Comparison of ENCODE assay signal across 23 cellular contexts in genomic region chr5:82355921-82356454, GRCh38.
A peak's percentile ranks its signal among the peaks of the same experiment; 100 is the strongest.
DNase-seq lines count a peak whose midpoint lies in the region; FAIRE-seq and TF ChIP-seq lines count a peak whose summit lies in the region.
"Had no signal": no experiment of that assay in that cellular context is flagged by ENCODE, and none has a peak within 500 bp of the region (broad histone marks: within the 10 kb centered on the region; RNA-seq: fewer than 3 reads in every experiment).

No MANE protein-coding gene starts in this region.

- no peak overlapping the region for H3K27ac ChIP-seq in spleen
- H3K27ac ChIP-seq: BLaER1 had no signal

- intact Hi-C loops in spleen (cut with DNase I; ENCODE audit: low total_unique reads): loop anchor here (5.0 to 10.0 kb wide), 2 partner anchors 1079 to 1206 kb away; no protein-coding TSS in a partner anchor

- no peak overlapping the region for H3K4me3 Mint-ChIP-seq in T-helper 1 cell treated with Interleukin-12 subunit alpha and Interleukin-12 subunit beta and Interleukin-4 antibody, amounts not matched to agents 30 μg/mL and 1 μg/mL, for 36 hours
- H3K4me3 Mint-ChIP-seq: naive B cell had no signal

- H3K36me3 Mint-ChIP-seq in T-helper 1 cell treated with Interleukin-12 subunit alpha and Interleukin-12 subunit beta and Interleukin-4 antibody, amounts not matched to agents 30 μg/mL and 1 μg/mL, for 36 hours (ENCODE audit: low read depth): peaks cover 9% of the 10 kb centered on the region
- H3K36me3 Mint-ChIP-seq: naive B cell had no signal

- H3K27ac Mint-ChIP-seq in T-helper 1 cell treated with Interleukin-12 subunit alpha and Interleukin-12 subunit beta and Interleukin-4 antibody, amounts not matched to agents 30 μg/mL and 1 μg/mL, for 36 hours: peak overlapping the region; percentile 16

- TF ChIP-seq CTCF in fibroblast of pulmonary artery (IDR thresholded peaks at IDR 0.05; ENCODE audit: low read length, missing control alignments) (no peak), spleen (IDR thresholded peaks at IDR 0.05 in 8 of 11, conservative IDR thresholded peaks at IDR 0.05 in 3 of 11) (no peak)

- H3K4me1 Mint-ChIP-seq in T-helper 1 cell treated with Interleukin-12 subunit alpha and Interleukin-12 subunit beta and Interleukin-4 antibody, amounts not matched to agents 30 μg/mL and 1 μg/mL, for 36 hours (ENCODE audit: low read depth): peaks cover 73% of the 10 kb centered on the region

- H3K4me1 ChIP-seq in adipocyte (ENCODE audit: control insufficient read depth, insufficient read depth, low read length) (peaks cover 52% of the 10 kb centered on the region), spleen (peaks cover 5 to 46% (median 19%) of the 10 kb centered on the region in 6 donors)

- no peaks in the 10 kb centered on the region for H3K9me3 ChIP-seq in adipocyte (ENCODE audit: control insufficient read depth, low read length)
- H3K9me3 ChIP-seq in spleen: no peaks in the 10 kb centered on the region
- H3K9me3 ChIP-seq: BLaER1, suprapubic skin had no signal

- H3K4me3 ChIP-seq in adipocyte (ENCODE audit: low read length): no peak overlapping the region
- no peak overlapping the region for H3K4me3 ChIP-seq in fibroblast of pulmonary artery (replicated peaks; ENCODE audit: low read depth, low read length)
- no peak overlapping the region for H3K4me3 ChIP-seq in spleen
- H3K4me3 ChIP-seq: BLaER1, hepatocyte, skin epidermis, suprapubic skin had no signal

- DNase-seq in T-helper 1 cell (no peak), adipocyte (ENCODE audit: low read depth) (no peak), fibroblast of pulmonary artery (ENCODE audit: low read depth) (peak; percentile 86), stromal cell of bone marrow (ENCODE audit: low read depth) (peak; percentile 71), nucleus accumbens (lab: John Stamatoyannopoulos, UW) (no peak), H54 (ENCODE audit: insufficient read length, low spot score) (no peak), spleen (no peak)
- DNase-seq: activated CD4-positive, alpha-beta T cell treated with anti-CD3 and anti-CD28 coated beads for 4 hours; activated CD8-positive, alpha-beta memory T cell treated with anti-CD3 and anti-CD28 coated beads, Interleukin-2, amount 50 U/mL, for 48 hours; activated naive CD4-positive, alpha-beta T cell; cortex of kidney; naive B cell; NCI-H1417 treated with DMSO at 0.1 percent for 48 hours; NCI-H82; stimulated activated CD4-positive, alpha-beta T cell treated with anti-CD3 and anti-CD28 coated beads, Interleukin-4, amount 100 ng/mL, for 24 hours had no signal

- no peaks in the 10 kb centered on the region for H3K27me3 Mint-ChIP-seq in T-helper 1 cell treated with Interleukin-12 subunit alpha and Interleukin-12 subunit beta and Interleukin-4 antibody, amounts not matched to agents 30 μg/mL and 1 μg/mL, for 36 hours (ENCODE audit: low read depth)

- H3K9me3 Mint-ChIP-seq in T-helper 1 cell treated with Interleukin-12 subunit alpha and Interleukin-12 subunit beta and Interleukin-4 antibody, amounts not matched to agents 30 μg/mL and 1 μg/mL, for 36 hours: no peaks in the 10 kb centered on the region
- H3K9me3 Mint-ChIP-seq: naive B cell had no signal

- H3K27me3 ChIP-seq in adipocyte (replicated peaks; ENCODE audit: control insufficient read depth, insufficient read depth, low read length): no peaks in the 10 kb centered on the region
- H3K27me3 ChIP-seq in spleen (replicated peaks in 1 of 7): no peaks in the 10 kb centered on the region
- H3K27me3 ChIP-seq: hepatocyte, suprapubic skin had no signal

- no peak for FAIRE-seq in H54 (lab: Jason Lieb, UNC)
- FAIRE-seq: GM12892, islet of Langerhans, RCC 7860 had no signal

- TF ChIP-seq POLR2A in H54 (IDR thresholded peaks at IDR 0.05; ENCODE audit: low read depth, low read length): no peak
- no peak for TF ChIP-seq POLR2A in spleen (IDR thresholded peaks at IDR 0.05)

- H3K36me3 ChIP-seq in adipocyte (ENCODE audit: control insufficient read depth, insufficient read depth, low read length, severe bottlenecking) (no peaks in the 10 kb centered on the region), spleen (no peaks in the 10 kb centered on the region)
- H3K36me3 ChIP-seq: BLaER1, suprapubic skin had no signal

- H3K9ac ChIP-seq in adipocyte (ENCODE audit: low read length): peak overlapping the region; percentile 1
- H3K9ac ChIP-seq: BLaER1 had no signal

- WGBS in spleen, 5 donors: 79 to 92% (median 89%) methylated on average over 4 of the region's 4 CpGs

Comparison
In these comparisons a context has a peak if more than half of its experiments do, and no peak if none do; other contexts are left out.
1. DNase-seq: peak in fibroblast of pulmonary artery (single experiment) and stromal cell of bone marrow (single experiment); none in T-helper 1 cell (0 of 5), adipocyte (single experiment), nucleus accumbens (0 of 56), H54 (single experiment) and spleen (single experiment).